Comparison of ENCODE assay signal across 9 cellular contexts in genomic region chr15:84983299-84983698, GRCh38. TPM values are rescaled to one million over a fixed set of nuclear protein-coding genes. Genes with fewer than 3 reads are reported as not detected.
A peak's percentile ranks its signal among the peaks of the same experiment; 100 is the strongest.
DNase-seq lines count a peak whose midpoint lies in the region; ATAC-seq and TF ChIP-seq lines count a peak whose summit lies in the region.
"Had no signal": no experiment of that assay in that cellular context is flagged by ENCODE, and none has a peak within 500 bp of the region (broad histone marks: within the 10 kb centered on the region; RNA-seq: fewer than 3 reads in every experiment).

No MANE protein-coding gene starts in this region.

- no peaks in the 10 kb centered on the region for H3K9me3 Mint-ChIP-seq in nephron

- no peaks in the 10 kb centered on the region for H3K36me3 ChIP-seq in BE2C
- no peaks in the 10 kb centered on the region for H3K36me3 ChIP-seq in Loucy (ENCODE audit: insufficient read depth, low read length)

- DNase-seq in BE2C = no peak
- DNase-seq in coronary artery (ENCODE audit: low spot score) = no peak
- DNase-seq in DMS153 (lab: John Stamatoyannopoulos, UW) = no peak
- no peak for DNase-seq in DMS 273 (lab: John Stamatoyannopoulos, UW; ENCODE audit: unreplicated experiment)
- DNase-seq: stimulated activated CD4-positive, alpha-beta T cell treated with anti-CD3 and anti-CD28 coated beads, Interleukin-12 subunit alpha, Interleukin-12 subunit beta, amount 100 ng/mL, for 4 hours had no signal

- no peak overlapping the region for H3K27ac ChIP-seq in coronary artery

- peak overlapping the region; percentile 84 for H3K4me3 ChIP-seq in BE2C (ENCODE audit: low read depth, low read length)
- peak overlapping the region; percentile 79 for H3K4me3 ChIP-seq in Loucy (ENCODE audit: low read length, poor library complexity, severe bottlenecking)
- H3K4me3 ChIP-seq in coronary artery = peak overlapping the region; percentile 85

- H3K36me3 Mint-ChIP-seq in nephron (ENCODE audit: low read depth) = no peaks in the 10 kb centered on the region

- no peak for ATAC-seq in HG02588 (IDR thresholded peaks at IDR 0.05; ENCODE audit: unreplicated experiment)
- no peak for ATAC-seq in GM18505 (IDR thresholded peaks at IDR 0.05; ENCODE audit: unreplicated experiment)

- peaks cover 64% of the 10 kb centered on the region for H3K79me2 ChIP-seq in Loucy (ENCODE audit: insufficient read depth, low read length)

- TF ChIP-seq POLR2A in GM18505 (IDR thresholded peaks at IDR 0.05; ENCODE audit: borderline replicate concordance, extremely low read depth, insufficient read depth, insufficient read length) = no peak

- H3K9me3 ChIP-seq in BE2C = no peaks in the 10 kb centered on the region
- H3K9me3 ChIP-seq in Loucy (ENCODE audit: insufficient read depth, low read depth, low read length) = no peaks in the 10 kb centered on the region

- H3K4me1 Mint-ChIP-seq in nephron = peaks cover 25% of the 10 kb centered on the region

- peak overlapping the region; percentile 86 to 96 (median 92) for H3K4me3 Mint-ChIP-seq in nephron

- H3K27me3 Mint-ChIP-seq in nephron (ENCODE audit: low read depth) = peaks cover 37% of the 10 kb centered on the region

- no peaks in the 10 kb centered on the region for H3K27me3 ChIP-seq in BE2C
- H3K27me3 ChIP-seq in Loucy (ENCODE audit: insufficient read depth, low read length, poor library complexity, severe bottlenecking) = no peaks in the 10 kb centered on the region

- H3K4me1 ChIP-seq in BE2C (no peaks in the 10 kb centered on the region), Loucy (ENCODE audit: insufficient read depth, low read length, poor library complexity, severe bottlenecking) (peaks cover 51% of the 10 kb centered on the region)

- peak overlapping the region; percentile 82 to 96 (median 88) for H3K27ac Mint-ChIP-seq in nephron

- H2AFZ ChIP-seq in Loucy (ENCODE audit: low read length) = no peak overlapping the region

- peaks cover 19% of the 10 kb centered on the region for H4K20me1 ChIP-seq in Loucy (ENCODE audit: insufficient read depth, low read length, poor library complexity, severe bottlenecking)

- peak overlapping the region; percentile 81 for H3K4me2 ChIP-seq in Loucy (ENCODE audit: low read depth, low read length, poor library complexity, severe bottlenecking)

- H3K9ac ChIP-seq in Loucy (ENCODE audit: low read depth, low read length, poor library complexity, severe bottlenecking) = peak overlapping the region; percentile 35

- TF ChIP-seq CTCF in BE2C (IDR thresholded peaks at IDR 0.05; ENCODE audit: low read depth, low read length) = no peak
- TF ChIP-seq CTCF in Loucy (conservative IDR thresholded peaks at IDR 0.05; ENCODE audit: low read length) = no peak
- TF ChIP-seq CTCF in coronary artery (IDR thresholded peaks at IDR 0.05) = no peak
- no peak for TF ChIP-seq CTCF in nephron (IDR thresholded peaks at IDR 0.05; ENCODE audit: unreplicated experiment in 3 of 3)

- H3K9me2 ChIP-seq in Loucy (replicated peaks; ENCODE audit: low read depth, low read length) = no peaks in the 10 kb centered on the region

- peaks cover 7% of the 10 kb centered on the region; the same call in 1 of the 2 replicates for H3F3A ChIP-seq in Loucy (ENCODE audit: low read depth)

RNA-seq across cellular contexts. Expression of gene PDE8A, which starts 1.6 kb away (rescaled TPM):
- polyA plus RNA-seq in BE2C (2012; ENCODE audit: insufficient read depth, insufficient read length, low read depth) = 4.1 TPM
